In genomic region chr11:57497303-57498247, GRCh38 we compare ENCODE assay signal across 1 cellular context.
TF ChIP-seq lines count a peak whose summit lies in the region.

No MANE protein-coding gene starts in this region.

TF ChIP-seq in HepG2, 621 proteins besides CTCF, POLR2A, EP300 and RAD21 (continued from another document and continues in another):
- TF ChIP-seq CENPT (CRISPR knock-in tag; IDR thresholded peaks at IDR 0.05; ENCODE audit: low read depth) (no peak), ZNF576 (CRISPR knock-in tag; IDR thresholded peaks at IDR 0.05) (0 out of 2 replicates have a peak, but pooled peaks have one; percentile 82), ELF4 (CRISPR knock-in tag; IDR thresholded peaks at IDR 0.05; ENCODE audit: borderline replicate concordance) (peak; percentile 73; the same call in 1 of the 2 replicates), ZNF687 (CRISPR knock-in tag; IDR thresholded peaks at IDR 0.05) (peak; percentile 88), ASH2L (IDR thresholded peaks at IDR 0.05; ENCODE audit: insufficient read length, low read depth, low read length) (no peak), SOX5 (CRISPR knock-in tag; IDR thresholded peaks at IDR 0.05; ENCODE audit: borderline replicate concordance) (peak; percentile 78; the same call in 1 of the 2 replicates), TAF1 (CRISPR knock-in tag; IDR thresholded peaks at IDR 0.05) (peak; percentile 35; the same call in 1 of the 2 replicates), GABPA (IDR thresholded peaks at IDR 0.05; ENCODE audit: low read depth, low read length) (no peak), GABPA (CRISPR knock-in tag; IDR thresholded peaks at IDR 0.05; ENCODE audit: low read depth) (peak; percentile 21; the same call in 1 of the 2 replicates), RARA (CRISPR knock-in tag; IDR thresholded peaks at IDR 0.05) (peak; percentile 85), SNAPC4 (CRISPR knock-in tag; IDR thresholded peaks at IDR 0.05) (peak; percentile 20; the same call in 1 of the 2 replicates), ZNF317 (CRISPR knock-in tag; IDR thresholded peaks at IDR 0.05) (0 out of 2 replicates have a peak, but pooled peaks have one; percentile 42), SMAD1 (CRISPR knock-in tag; IDR thresholded peaks at IDR 0.05; ENCODE audit: borderline replicate concordance, low read depth) (no peak), ZNF207 (IDR thresholded peaks at IDR 0.05; ENCODE audit: borderline replicate concordance) (no peak), CSRNP1 (CRISPR knock-in tag; IDR thresholded peaks at IDR 0.05) (peak; percentile 64; the same call in 1 of the 2 replicates), ZMYM3 (CRISPR knock-in tag; IDR thresholded peaks at IDR 0.05) (peak; percentile 85), ZNF430 (CRISPR knock-in tag; IDR thresholded peaks at IDR 0.05) (no peak), ZBTB14 (CRISPR knock-in tag; IDR thresholded peaks at IDR 0.05) (no peak), STAT6 (CRISPR knock-in tag; IDR thresholded peaks at IDR 0.05; ENCODE audit: borderline replicate concordance) (0 out of 2 replicates have a peak, but pooled peaks have one; percentile 11), ZNF747 (CRISPR knock-in tag; IDR thresholded peaks at IDR 0.05; ENCODE audit: borderline replicate concordance) (0 out of 2 replicates have a peak, but pooled peaks have one; percentile 46), TMF1 (CRISPR knock-in tag; IDR thresholded peaks at IDR 0.05; ENCODE audit: low read depth) (0 out of 2 replicates have a peak, but pooled peaks have one; percentile 25), MTA1 (CRISPR knock-in tag; IDR thresholded peaks at IDR 0.05; ENCODE audit: borderline replicate concordance) (peak; percentile 65; the same call in 1 of the 2 replicates), ZHX1 (CRISPR knock-in tag; IDR thresholded peaks at IDR 0.05; ENCODE audit: low read depth) (peak; percentile 57; the same call in 1 of the 2 replicates), FIP1L1 (IDR thresholded peaks at IDR 0.05; ENCODE audit: borderline replicate concordance, insufficient read depth, low read depth, low read length) (no peak), ATF6 (CRISPR knock-in tag; conservative IDR thresholded peaks at IDR 0.05) (0 out of 2 replicates have a peak, but pooled peaks have one; percentile 24), SP5 (CRISPR knock-in tag; IDR thresholded peaks at IDR 0.05; ENCODE audit: borderline replicate concordance, low read depth) (0 out of 2 replicates have a peak, but pooled peaks have one; percentile 30), KLF11 (CRISPR knock-in tag; IDR thresholded peaks at IDR 0.05) (no peak), POGZ (CRISPR knock-in tag; IDR thresholded peaks at IDR 0.05) (peak; percentile 27; the same call in 1 of the 2 replicates)
